In the genomic region with DNA sequence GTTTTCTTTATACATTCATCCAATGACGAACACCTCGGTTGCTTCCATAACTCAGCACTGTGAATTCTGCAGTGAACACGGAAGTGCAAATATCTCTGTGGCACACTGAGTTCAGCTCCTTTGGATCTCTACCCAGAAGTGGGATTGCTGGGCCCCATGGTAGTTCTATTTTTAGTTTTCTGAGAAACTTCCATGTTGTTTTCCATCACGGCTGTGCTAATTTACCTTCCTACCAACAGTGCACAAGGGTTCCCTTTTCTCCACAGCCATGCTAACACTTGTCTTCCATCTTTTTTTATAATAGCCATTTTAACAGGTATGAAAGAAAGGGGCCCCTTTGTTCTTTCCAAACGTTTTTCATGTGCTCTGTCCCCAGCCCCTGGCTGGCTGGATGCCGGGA, we compare ENCODE assay signal across 20 cellular contexts. TPM values are rescaled to one million over a fixed set of nuclear protein-coding genes. Genes with fewer than 3 reads are reported as not detected.
DNase-seq lines count a peak whose midpoint lies in the region; ATAC-seq and TF ChIP-seq lines count a peak whose summit lies in the region.
"Had no signal": no experiment of that assay in that cellular context is flagged by ENCODE, and none has a peak within 500 bp of the region (broad histone marks: within the 10 kb centered on the region; RNA-seq: fewer than 3 reads in every experiment).

No MANE protein-coding gene starts in this region.

- ATAC-seq in activated CD4-positive, alpha-beta T cell treated with anti-CD3 and anti-CD28 coated beads for 36 hours = no peak
- no peak for ATAC-seq in GM19328 (IDR thresholded peaks at IDR 0.05; ENCODE audit: unreplicated experiment)
- ATAC-seq: A549; CD8-positive, alpha-beta T cell; GM12878 had no signal

- DNase-seq in activated CD4-positive, alpha-beta T cell treated with anti-CD3 and anti-CD28 coated beads, Interleukin-2, amount 10 ng/mL, durations not matched to agents 24 days and 14 days = peak; percentile 44
- no peak for DNase-seq in activated CD4-positive, alpha-beta T cell treated with anti-CD3 and anti-CD28 coated beads for 36 hours
- DNase-seq in H9 (no peak), cerebellar cortex (ENCODE audit: low spot score) (peak; percentile 51), HuH-7.5 (ENCODE audit: low spot score) (no peak), nephron progenitor cell (no peak)
- DNase-seq: AML-193; Caco-2; Calu3; CD4-positive, alpha-beta T cell; CD8-positive, alpha-beta T cell; GDM1 had no signal

- H3K79me2 ChIP-seq in H9 (ENCODE audit: insufficient read depth, low read length) = no peaks in the 10 kb centered on the region

- TF ChIP-seq CTCF in H9 (conservative IDR thresholded peaks at IDR 0.05) = no peak
- no peak for TF ChIP-seq CTCF in nephron progenitor cell (IDR thresholded peaks at IDR 0.05)

- H2BK15ac ChIP-seq in H9 (ENCODE audit: low read depth, low read length) = no peak overlapping the region

- no peaks in the 10 kb centered on the region for H4K20me1 ChIP-seq in H9 (ENCODE audit: control insufficient read depth, insufficient read depth, insufficient read length)
- H4K20me1 ChIP-seq: BLaER1 treated with 17β-estradiol and CSF1 and Interleukin-3, amounts not matched to agents 10 nM and 100 nM had no signal

- H3K4me3 Mint-ChIP-seq in activated CD4-positive, alpha-beta T cell treated with anti-CD3 and anti-CD28 coated beads, Interleukin-2, amount 10 ng/mL, durations not matched to agents 24 days and 14 days = no peak overlapping the region
- no peak overlapping the region for H3K4me3 Mint-ChIP-seq in activated CD4-positive, alpha-beta T cell treated with anti-CD3 and anti-CD28 coated beads for 36 hours
- H3K4me3 Mint-ChIP-seq in H9 (no peak overlapping the region), nephron progenitor cell (no peak overlapping the region)
- H3K4me3 Mint-ChIP-seq: B cell; CD4-positive, alpha-beta T cell; CD8-positive, alpha-beta T cell had no signal

- no peaks in the 10 kb centered on the region for H3K79me1 ChIP-seq in H9 (ENCODE audit: insufficient read depth, low read depth, low read length, poor library complexity, severe bottlenecking)

- no peak overlapping the region for H2AK5ac ChIP-seq in H9 (ENCODE audit: insufficient read length, low read length)

- WGBS in H9 (ENCODE audit: extremely low coverage, insufficient read length, low lambda C conversion rate) = no CpG with 5 or more reads among the region's 6 CpGs

- intact Hi-C loops in activated CD4-positive, alpha-beta T cell treated with anti-CD3 and anti-CD28 coated beads, Interleukin-2, amount 10 ng/mL, durations not matched to agents 24 days and 14 days (cut with micrococcal nuclease) = no loop called here
- intact Hi-C loops in activated CD4-positive, alpha-beta T cell treated with anti-CD3 and anti-CD28 coated beads for 36 hours (cut with DNase I, micrococcal nuclease) = no loop called here

- no peak overlapping the region for H2BK120ac ChIP-seq in H9 (ENCODE audit: low read depth, low read length, poor library complexity, severe bottlenecking)

- no peak overlapping the region for H3K4me2 ChIP-seq in H9 (ENCODE audit: insufficient read depth, insufficient read length, low read length)
- H3K4me2 ChIP-seq: A549; BLaER1 treated with 17β-estradiol and CSF1 and Interleukin-3, amounts not matched to agents 10 nM and 100 nM had no signal

- no peaks in the 10 kb centered on the region for H3K27me3 ChIP-seq in H9 (ENCODE audit: insufficient read depth, low read length)
- H3K27me3 ChIP-seq: BLaER1 treated with 17β-estradiol and CSF1 and Interleukin-3, amounts not matched to agents 10 nM and 100 nM had no signal

- POLR2A ChIA-PET in activated CD4-positive, alpha-beta T cell treated with anti-CD3 and anti-CD28 coated beads for 36 hours (lab: Charles Lee) = no interaction called here

- no peaks in the 10 kb centered on the region for H3K36me3 Mint-ChIP-seq in activated CD4-positive, alpha-beta T cell treated with anti-CD3 and anti-CD28 coated beads, Interleukin-2, amount 10 ng/mL, durations not matched to agents 24 days and 14 days (ENCODE audit: low read depth)
- H3K36me3 Mint-ChIP-seq in activated CD4-positive, alpha-beta T cell treated with anti-CD3 and anti-CD28 coated beads for 36 hours (ENCODE audit: low read depth) = no peaks in the 10 kb centered on the region
- H3K36me3 Mint-ChIP-seq in H9 (ENCODE audit: insufficient read depth in 1 of 3, low read depth in 3 of 3) (no peaks in the 10 kb centered on the region), nephron progenitor cell (ENCODE audit: low read depth) (no peaks in the 10 kb centered on the region)
- H3K36me3 Mint-ChIP-seq: CD8-positive, alpha-beta T cell had no signal

- H3K27ac Mint-ChIP-seq in activated CD4-positive, alpha-beta T cell treated with anti-CD3 and anti-CD28 coated beads, Interleukin-2, amount 10 ng/mL, durations not matched to agents 24 days and 14 days = no peak overlapping the region
- H3K27ac Mint-ChIP-seq in activated CD4-positive, alpha-beta T cell treated with anti-CD3 and anti-CD28 coated beads for 36 hours = no peak overlapping the region
- H3K27ac Mint-ChIP-seq in H9 (no peak overlapping the region), nephron progenitor cell (no peak overlapping the region)
- H3K27ac Mint-ChIP-seq: B cell; CD4-positive, alpha-beta T cell; CD8-positive, alpha-beta T cell had no signal

- no peak overlapping the region for H2BK20ac ChIP-seq in H9 (ENCODE audit: low read depth, low read length, poor library complexity, severe bottlenecking)

- no peaks in the 10 kb centered on the region for H3K23me2 ChIP-seq in H9 (ENCODE audit: insufficient read length, low read depth, low read length, poor library complexity, severe bottlenecking)

- no peak overlapping the region for H2BK5ac ChIP-seq in H9 (ENCODE audit: insufficient read length, low read length)

- CTCF ChIA-PET in activated CD4-positive, alpha-beta T cell treated with anti-CD3 and anti-CD28 coated beads for 36 hours (lab: Charles Lee) = no interaction called here

- no peak overlapping the region for H3K56ac ChIP-seq in H9 (ENCODE audit: insufficient read length, low read depth, low read length)

- H3K4me1 ChIP-seq in H9 (ENCODE audit: insufficient read depth, low read length) = no peaks in the 10 kb centered on the region; the same call in 1 of the 2 replicates
- H3K4me1 ChIP-seq: A549, Caco-2 had no signal

- no peak overlapping the region for H3K9ac ChIP-seq in H9 (ENCODE audit: extremely low read depth, insufficient read length, low read length)
- H3K9ac ChIP-seq: BLaER1 treated with 17β-estradiol and CSF1 and Interleukin-3, amounts not matched to agents 10 nM and 100 nM had no signal

- H4K8ac ChIP-seq in H9 (replicated peaks; ENCODE audit: insufficient read length, low read depth, low read length) = no peak overlapping the region

- H3K9me3 Mint-ChIP-seq in activated CD4-positive, alpha-beta T cell treated with anti-CD3 and anti-CD28 coated beads, Interleukin-2, amount 10 ng/mL, durations not matched to agents 24 days and 14 days = no peaks in the 10 kb centered on the region
- no peaks in the 10 kb centered on the region for H3K9me3 Mint-ChIP-seq in activated CD4-positive, alpha-beta T cell treated with anti-CD3 and anti-CD28 coated beads for 36 hours (ENCODE audit: low read depth)
- H3K9me3 Mint-ChIP-seq in H9 (no peaks in the 10 kb centered on the region), nephron progenitor cell (peaks cover 3% of the 10 kb centered on the region)
- H3K9me3 Mint-ChIP-seq: CD4-positive, alpha-beta T cell; CD8-positive, alpha-beta T cell had no signal

- H3T11ph ChIP-seq in H9 (ENCODE audit: low read length) = no peak overlapping the region

- no peaks in the 10 kb centered on the region for H3K4me1 Mint-ChIP-seq in activated CD4-positive, alpha-beta T cell treated with anti-CD3 and anti-CD28 coated beads, Interleukin-2, amount 10 ng/mL, durations not matched to agents 24 days and 14 days
- H3K4me1 Mint-ChIP-seq in activated CD4-positive, alpha-beta T cell treated with anti-CD3 and anti-CD28 coated beads for 36 hours = no peaks in the 10 kb centered on the region
- H3K4me1 Mint-ChIP-seq in H9 (peaks cover 9 to 17% of the 10 kb centered on the region in 2 experiments), nephron progenitor cell (no peaks in the 10 kb centered on the region)
- H3K4me1 Mint-ChIP-seq: B cell had no signal

- no peak overlapping the region for H4K91ac ChIP-seq in H9 (ENCODE audit: insufficient read length, low read depth, low read length)

- H3K4ac ChIP-seq in H9 (ENCODE audit: low read depth, low read length) = no peak overlapping the region

- H3K23ac ChIP-seq in H9 (ENCODE audit: insufficient read length, low read depth, low read length) = no peak overlapping the region

- no peak overlapping the region for H2AFZ ChIP-seq in H9 (ENCODE audit: low read length)

- H3K27me3 Mint-ChIP-seq in activated CD4-positive, alpha-beta T cell treated with anti-CD3 and anti-CD28 coated beads, Interleukin-2, amount 10 ng/mL, durations not matched to agents 24 days and 14 days = no peaks in the 10 kb centered on the region
- H3K27me3 Mint-ChIP-seq in activated CD4-positive, alpha-beta T cell treated with anti-CD3 and anti-CD28 coated beads for 36 hours = peaks cover 17% of the 10 kb centered on the region
- H3K27me3 Mint-ChIP-seq in H9 (ENCODE audit: low read depth) (peaks cover 7% of the 10 kb centered on the region), nephron progenitor cell (ENCODE audit: low read depth, poor library complexity) (peaks cover 35% of the 10 kb centered on the region)

- H2BK12ac ChIP-seq in H9 (ENCODE audit: insufficient read length, low read depth, low read length) = no peak overlapping the region

- no peaks in the 10 kb centered on the region for H3K9me3 ChIP-seq in H9 (ENCODE audit: control insufficient read depth, low read depth, low read length)
- H3K9me3 ChIP-seq: A549; BLaER1 treated with 17β-estradiol and CSF1 and Interleukin-3, amounts not matched to agents 10 nM and 100 nM; Caco-2 had no signal

- H3K27ac ChIP-seq in H9 (ENCODE audit: insufficient read length, low read depth, low read length) = no peak overlapping the region
- H3K27ac ChIP-seq: 22Rv1; A549; BLaER1 treated with 17β-estradiol and CSF1 and Interleukin-3, amounts not matched to agents 10 nM and 100 nM; C4-2B had no signal

- H3K14ac ChIP-seq in H9 (ENCODE audit: insufficient read depth, low read length) = peak overlapping the region; percentile 64; the same call in 1 of the 2 replicates

- H3K18ac ChIP-seq in H9 (ENCODE audit: insufficient read length, low read depth, low read length) = no peak overlapping the region

- H4K5ac ChIP-seq in H9 (ENCODE audit: insufficient read length, low read depth, low read length) = no peak overlapping the region

RNA-seq across cellular contexts. Expression of a gene that starts 30.2 kb away (rescaled TPM):
- total RNA-seq in activated CD4-positive, alpha-beta T cell treated with anti-CD3 and anti-CD28 coated beads, Interleukin-2, amount 10 ng/mL, durations not matched to agents 24 days and 14 days = not detected in 2 replicates
- total RNA-seq in activated CD4-positive, alpha-beta T cell treated with anti-CD3 and anti-CD28 coated beads for 36 hours = not detected
- 4.7 and 5.6 TPM in 2 replicates for total RNA-seq in H9 (2021)
- total RNA-seq: A172; B cell; Caco-2; Calu3; CD4-positive, alpha-beta T cell; CD8-positive, alpha-beta T cell; GM12878 had no signal

Comparison
In these comparisons a context has a peak if more than half of its experiments do, and no peak if none do; other contexts are left out.
1. DNase-seq: peak in activated CD4-positive, alpha-beta T cell treated with anti-CD3 and anti-CD28 coated beads, Interleukin-2, amount 10 ng/mL, durations not matched to agents 24 days and 14 days (single experiment) and cerebellar cortex (single experiment); none in activated CD4-positive, alpha-beta T cell treated with anti-CD3 and anti-CD28 coated beads for 36 hours (single experiment), H9 (single experiment), HuH-7.5 (single experiment) and nephron progenitor cell (single experiment).